In genomic region chr17:75373290-75373689, GRCh38 we compare ENCODE assay signal across 22 cellular contexts.
"Had no signal": no experiment of that assay in that cellular context is flagged by ENCODE, and none has a peak within 500 bp of the region (broad histone marks: within the 10 kb centered on the region; RNA-seq: fewer than 3 reads in every experiment).

No MANE protein-coding gene starts in this region.

- H3K27ac Mint-ChIP-seq: activated naive CD8-positive, alpha-beta T cell treated with anti-CD3 and anti-CD28 coated beads, Interleukin-2, amount 10 ng/mL, durations not matched to agents 7 days and 5 days; nephron; stimulated activated naive CD8-positive, alpha-beta T cell treated with anti-CD3 and anti-CD28 coated beads, Interleukin-15, amount 100 ng/mL, for 72 hours had no signal

- H3K4me3 ChIP-seq: cardiac muscle cell, esophagus squamous epithelium, lower lobe of right lung, suprapubic skin had no signal

- H3K27ac ChIP-seq: cardiac muscle cell, esophagus squamous epithelium, lower lobe of right lung, suprapubic skin, VCaP had no signal

- DNase-seq: activated CD4-positive, alpha-beta T cell treated with anti-CD3 and anti-CD28 coated beads for 1 hour; activated CD8-positive, alpha-beta memory T cell treated with anti-CD3 and anti-CD28 coated beads for 24 hours; activated CD8-positive, alpha-beta memory T cell treated with anti-CD3 and anti-CD28 coated beads, Interleukin-2, amount 50 U/mL, for 48 hours; activated naive CD4-positive, alpha-beta T cell treated with Interleukin-2 at 50 U/mL for 16 hours; activated naive CD8-positive, alpha-beta T cell treated with anti-CD3 and anti-CD28 coated beads, Interleukin-2, amount 10 ng/mL, durations not matched to agents 7 days and 5 days; amygdala; dermis blood vessel endothelial cell; effector memory CD4-positive, alpha-beta T cell; esophagus squamous epithelium; lower lobe of right lung; nucleus accumbens; posterior cingulate gyrus; stimulated activated CD4-positive, alpha-beta T cell treated with anti-CD3 and anti-CD28 coated beads, Interleukin-12 subunit alpha, Interleukin-12 subunit beta, amount 100 ng/mL, for 4 hours; stimulated activated CD4-positive, alpha-beta T cell treated with anti-CD3 and anti-CD28 coated beads, Interleukin-1b, Interleukin-23, amount 100 ng/mL, for 48 hours; stimulated activated CD8-positive, alpha-beta memory T cell treated with anti-CD3 and anti-CD28 coated beads, Interleukin-4, amount 100 ng/mL, for 48 hours; stimulated activated naive CD8-positive, alpha-beta T cell treated with anti-CD3 and anti-CD28 coated beads, Interleukin-15, amount 100 ng/mL, for 72 hours; trophoblast cell had no signal

- H3K9me3 Mint-ChIP-seq: activated naive CD8-positive, alpha-beta T cell treated with anti-CD3 and anti-CD28 coated beads, Interleukin-2, amount 10 ng/mL, durations not matched to agents 7 days and 5 days; nephron; stimulated activated naive CD8-positive, alpha-beta T cell treated with anti-CD3 and anti-CD28 coated beads, Interleukin-15, amount 100 ng/mL, for 72 hours; T-helper 1 cell treated with Interleukin-12 subunit alpha and Interleukin-12 subunit beta and Interleukin-4 antibody, amounts not matched to agents 30 μg/mL and 1 μg/mL, for 36 hours had no signal

- H3K36me3 ChIP-seq: cardiac muscle cell had no signal

- H3K9me3 ChIP-seq: esophagus squamous epithelium, lower lobe of right lung, suprapubic skin had no signal

- H3K27me3 Mint-ChIP-seq: activated naive CD8-positive, alpha-beta T cell treated with anti-CD3 and anti-CD28 coated beads, Interleukin-2, amount 10 ng/mL, durations not matched to agents 7 days and 5 days; stimulated activated naive CD8-positive, alpha-beta T cell treated with anti-CD3 and anti-CD28 coated beads, Interleukin-15, amount 100 ng/mL, for 72 hours had no signal

- H3K27me3 ChIP-seq: cardiac muscle cell, esophagus squamous epithelium, suprapubic skin had no signal

- H3K4me3 Mint-ChIP-seq: activated naive CD8-positive, alpha-beta T cell treated with anti-CD3 and anti-CD28 coated beads, Interleukin-2, amount 10 ng/mL, durations not matched to agents 7 days and 5 days; nephron; stimulated activated naive CD8-positive, alpha-beta T cell treated with anti-CD3 and anti-CD28 coated beads, Interleukin-15, amount 100 ng/mL, for 72 hours; T-helper 1 cell treated with Interleukin-12 subunit alpha and Interleukin-12 subunit beta and Interleukin-4 antibody, amounts not matched to agents 30 μg/mL and 1 μg/mL, for 36 hours had no signal

- ATAC-seq: lower lobe of right lung; stimulated activated naive CD8-positive, alpha-beta T cell treated with anti-CD3 and anti-CD28 coated beads, Interleukin-15, amount 100 ng/mL, for 72 hours had no signal
